Comparison of ENCODE assay signal across 29 cellular contexts in the genomic region with DNA sequence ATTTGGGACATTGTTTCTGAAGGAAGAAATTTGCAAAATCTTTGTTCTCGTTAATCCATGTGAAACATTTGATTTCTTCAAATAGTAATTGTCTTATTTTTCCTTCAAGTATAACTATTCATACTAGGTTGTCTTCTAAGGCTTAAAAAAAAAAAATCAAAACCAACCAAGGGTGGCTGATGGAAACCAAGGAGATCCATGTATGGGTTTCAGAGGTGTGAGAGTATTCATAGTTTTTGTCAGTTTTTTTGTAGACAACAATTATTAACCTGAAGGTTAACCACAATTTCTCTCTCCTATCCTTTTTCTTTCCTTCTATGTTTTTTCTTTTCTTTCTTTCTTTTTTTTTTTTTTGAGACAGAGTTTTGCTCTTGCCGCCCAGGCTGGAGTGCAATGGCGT.
A peak's percentile ranks its signal among the peaks of the same experiment; 100 is the strongest.
DNase-seq lines count a peak whose midpoint lies in the region; ATAC-seq lines count a peak whose summit lies in the region.
"Had no signal": no experiment of that assay in that cellular context is flagged by ENCODE, and none has a peak within 500 bp of the region (broad histone marks: within the 10 kb centered on the region; RNA-seq: fewer than 3 reads in every experiment).

No MANE protein-coding gene starts in this region.

- ATAC-seq in GM18907 (IDR thresholded peaks at IDR 0.05; ENCODE audit: unreplicated experiment) (peak; percentile 83), GM19468 (IDR thresholded peaks at IDR 0.05; ENCODE audit: extremely low read depth, unreplicated experiment) (peak; percentile 27), HG02981 (IDR thresholded peaks at IDR 0.05; ENCODE audit: unreplicated experiment) (peak; percentile 64), HG03460 (IDR thresholded peaks at IDR 0.05; ENCODE audit: unreplicated experiment) (peak; percentile 66), HG03520 (IDR thresholded peaks at IDR 0.05; ENCODE audit: unreplicated experiment) (no peak), HG03039 (IDR thresholded peaks at IDR 0.05; ENCODE audit: unreplicated experiment) (no peak)
- ATAC-seq: A549, K562, PC-3, T-helper 17 cell had no signal

- DNase-seq in iPS-NIHi7 (ENCODE audit: extremely low spot score) = no peak
- DNase-seq in hepatic stellate cell (ENCODE audit: low spot score) = no peak
- DNase-seq: AML-193; Caco-2; CD4-positive, alpha-beta T cell; EL; GDM1; GOT3; HFFc6; Kasumi-1; NCI-H1092 treated with DMSO at 0.1 percent for 48 hours; NCI-H1436; NCI-H187; NCI-H2107; NCI-H524 treated with DMSO at 0.1 percent for 48 hours; NCI-H774; NK-92 treated with Interleukin-12 subunit alpha and Interleukin-12 subunit beta, amount 100 ng/mL, for 24 hours; PC-3; SK-N-SH; T-helper 17 cell; T1000 had no signal

Comparison
In these comparisons a context has a peak if more than half of its experiments do, and no peak if none do; other contexts are left out.
1. ATAC-seq: peak in GM18907 (single experiment), GM19468 (single experiment), HG02981 (single experiment) and HG03460 (single experiment); none in HG03520 (single experiment) and HG03039 (single experiment).